ENCODE assay signal across 8 cellular contexts in the genomic region with DNA sequence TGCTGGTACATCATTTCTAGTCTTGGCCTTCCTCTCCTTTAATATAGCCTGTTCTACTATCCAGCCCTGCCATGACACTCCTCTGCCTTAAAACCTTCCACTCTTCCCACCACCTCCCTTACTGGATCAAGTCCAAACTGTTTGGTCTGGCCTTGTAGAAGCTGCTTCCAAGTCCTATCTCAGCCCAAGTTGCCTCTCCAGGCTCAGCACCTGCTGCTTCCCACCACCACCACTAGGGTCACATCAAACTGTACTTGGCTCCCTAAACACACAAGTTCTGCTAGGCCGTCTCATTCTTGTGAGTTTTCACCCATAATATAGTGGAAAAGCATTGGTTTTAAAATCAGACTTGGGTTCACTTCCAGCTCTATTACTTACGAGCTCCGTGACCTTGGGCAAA. TPM values are rescaled to one million over a fixed set of nuclear protein-coding genes. Genes with fewer than 3 reads are reported as not detected.
DNase-seq lines count a peak whose midpoint lies in the region; ATAC-seq and TF ChIP-seq lines count a peak whose summit lies in the region.

No MANE protein-coding gene starts in this region.

- intact Hi-C loops in mammary epithelial cell (cut with micrococcal nuclease) = loop anchor here (2.0 kb wide), 1 partner anchor 33 kb away; no protein-coding TSS in a partner anchor

- no peak overlapping the region for H3K27ac ChIP-seq in SU-DHL-6 (ENCODE audit: low read depth, low read length)
- no peak overlapping the region for H3K27ac ChIP-seq in mammary epithelial cell (ENCODE audit: insufficient read depth, low read depth, low read length)

- H3K9ac ChIP-seq in SU-DHL-6 (ENCODE audit: low read length) (no peak overlapping the region), mammary epithelial cell (ENCODE audit: insufficient read depth, low read length) (no peak overlapping the region)

- WGBS in mammary epithelial cell (ENCODE audit: low coverage, missing lambda C conversion rate) = 70% methylated on average over 3 of the region's 3 CpGs

- DNase-seq in SIG-M5 treated with dmso at 0.1 percent for 504 hours (lab: John Stamatoyannopoulos, UW; ENCODE audit: unreplicated experiment) (peak; percentile 78), SIG-M5 (lab: John Stamatoyannopoulos, UW) (no peak), HUDEP-2 (lab: John Stamatoyannopoulos, UW; ENCODE audit: unreplicated experiment in 76 of 76) (peak in 71 of 76 experiments; percentile 20 to 83 (median 55)), mammary epithelial cell (peak; percentile 39), lung microvascular endothelial cell (ENCODE audit: low read depth in 2 of 2) (peak; percentile 62 to 69), GOT3 (lab: John Stamatoyannopoulos, UW) (no peak)

- H3K36me3 ChIP-seq in SU-DHL-6 (ENCODE audit: low read length) = no peaks in the 10 kb centered on the region
- H3K36me3 ChIP-seq in mammary epithelial cell (ENCODE audit: insufficient read depth, low read length) = no peaks in the 10 kb centered on the region

- peaks cover 7% of the 10 kb centered on the region; the same call in 1 of the 2 replicates for H3K9me3 ChIP-seq in SU-DHL-6 (ENCODE audit: insufficient read depth, low read length)
- no peaks in the 10 kb centered on the region for H3K9me3 ChIP-seq in mammary epithelial cell (replicated peaks; ENCODE audit: insufficient read depth, low read length)

- no TSS peak for BruUV-seq in mammary epithelial cell (replicated peaks; lab: Mats Ljungman, UMichigan)

- H3K27me3 ChIP-seq in SU-DHL-6 (ENCODE audit: low read length) = no peaks in the 10 kb centered on the region
- no peaks in the 10 kb centered on the region for H3K27me3 ChIP-seq in mammary epithelial cell (ENCODE audit: insufficient read depth, low read length)

- in situ Hi-C loops in mammary epithelial cell (cut with MboI; ENCODE audit: low sequenced_read_pairs in 2 of 2) = no loop called here

- no peaks in the 10 kb centered on the region for H3K9me2 ChIP-seq in SU-DHL-6 (replicated peaks; ENCODE audit: insufficient read depth, low read length)

- dilution Hi-C loops in mammary epithelial cell (cut with HindIII; ENCODE audit: low sequenced_read_pairs) = no loop called here

- H3K4me3 ChIP-seq in SU-DHL-6 (ENCODE audit: insufficient read depth, low read length, poor library complexity, severe bottlenecking) (peak overlapping the region; percentile 78), mammary epithelial cell (replicated peaks in 1 of 3; ENCODE audit: insufficient read depth in 1 of 3, low read depth in 2 of 3, low read length in 3 of 3) (no peak overlapping the region)

- no peak for ATAC-seq in GM18520 (IDR thresholded peaks at IDR 0.05; ENCODE audit: unreplicated experiment)

- H3K4me2 ChIP-seq in SU-DHL-6 (ENCODE audit: low read depth, low read length, poor library complexity, severe bottlenecking) (peak overlapping the region; percentile 86), mammary epithelial cell (ENCODE audit: insufficient read depth, low read depth, low read length) (peak overlapping the region; percentile 19)

- TF ChIP-seq CTCF in SU-DHL-6 (IDR thresholded peaks at IDR 0.05; ENCODE audit: insufficient read depth, low read length, poor library complexity, severe bottlenecking) (peak; percentile 60), mammary epithelial cell (conservative IDR thresholded peaks at IDR 0.05 in 1 of 2, IDR thresholded peaks at IDR 0.05 in 1 of 2; ENCODE audit: extremely low read depth in 1 of 2, insufficient read depth in 1 of 2, low read depth in 1 of 2, low read length in 2 of 2) (peak; percentile 65 to 82)

- peaks cover 3% of the 10 kb centered on the region for H3K4me1 ChIP-seq in mammary epithelial cell (ENCODE audit: insufficient read depth, low read length)

- CTCF ChIA-PET in mammary epithelial cell (lab: Charles Lee; ENCODE audit: low non-redundant PET) = no interaction called here

- H4K20me1 ChIP-seq in SU-DHL-6 (ENCODE audit: low read depth, low read length) = no peaks in the 10 kb centered on the region
- H4K20me1 ChIP-seq in mammary epithelial cell (ENCODE audit: insufficient read depth, low read length) = no peaks in the 10 kb centered on the region

- H2AFZ ChIP-seq in SU-DHL-6 (ENCODE audit: low read depth, low read length, severe bottlenecking) (no peak overlapping the region), mammary epithelial cell (ENCODE audit: low read depth, low read length) (no peak overlapping the region)

- H3K79me2 ChIP-seq in SU-DHL-6 (ENCODE audit: insufficient read depth, low read length) (peaks cover 50% of the 10 kb centered on the region), mammary epithelial cell (ENCODE audit: insufficient read depth, low read length) (peaks cover 52% of the 10 kb centered on the region)

- no peaks in the 10 kb centered on the region for H3F3A ChIP-seq in SU-DHL-6 (ENCODE audit: insufficient read depth)

RNA-seq across cellular contexts. Expression of a gene that starts 1.4 kb away (rescaled TPM):
- 10 to 100 TPM; 26.0 to 77.4 TPM for total RNA-seq in mammary epithelial cell
- polyA plus RNA-seq in mammary epithelial cell = 111 TPM
- 36.5 TPM for polyA minus RNA-seq in mammary epithelial cell
- 34.0 and 34.5 TPM in 2 replicates for total RNA-seq in lung microvascular endothelial cell

RNA-seq across cellular contexts. Expression of a gene that starts 1.5 kb away (rescaled TPM):
- total RNA-seq in mammary epithelial cell = not detected
- not detected for polyA plus RNA-seq in mammary epithelial cell
- polyA minus RNA-seq in mammary epithelial cell = not detected
- not detected in 2 replicates for total RNA-seq in lung microvascular endothelial cell

Comparison
In these comparisons a context has a peak if more than half of its experiments do, and no peak if none do; other contexts are left out.
1. DNase-seq: peak in SIG-M5 treated with dmso at 0.1 percent for 504 hours (single experiment), HUDEP-2 (71 of 76), mammary epithelial cell (single experiment) and lung microvascular endothelial cell (2 of 2); none in SIG-M5 (single experiment) and GOT3 (single experiment).